Comparison of ENCODE assay signal across 1 cellular context in the genomic region with DNA sequence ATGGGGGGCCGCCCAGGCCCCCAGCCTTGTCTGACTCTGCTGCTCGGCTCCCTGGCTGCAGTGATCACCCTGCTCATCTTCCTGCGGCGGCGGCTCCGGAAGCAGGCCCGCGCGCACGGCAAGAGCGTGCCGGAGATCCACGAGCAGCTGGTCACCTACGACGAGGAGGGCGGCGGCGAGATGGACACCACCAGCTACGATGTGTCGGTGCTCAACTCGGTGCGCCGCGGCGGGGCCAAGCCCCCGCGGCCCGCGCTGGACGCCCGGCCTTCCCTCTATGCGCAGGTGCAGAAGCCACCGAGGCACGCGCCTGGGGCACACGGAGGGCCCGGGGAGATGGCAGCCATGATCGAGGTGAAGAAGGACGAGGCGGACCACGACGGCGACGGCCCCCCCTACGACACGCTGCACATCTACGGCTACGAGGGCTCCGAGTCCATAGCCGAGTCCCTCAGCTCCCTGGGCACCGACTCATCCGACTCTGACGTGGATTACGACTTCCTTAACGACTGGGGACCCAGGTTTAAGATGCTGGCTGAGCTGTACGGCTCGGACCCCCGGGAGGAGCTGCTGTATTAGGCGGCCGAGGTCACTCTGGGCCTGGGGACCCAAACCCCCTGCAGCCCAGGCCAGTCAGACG.
TF ChIP-seq lines count a peak whose summit lies in the region.

No MANE protein-coding gene starts in this region.

TF ChIP-seq in IMR-90, 13 proteins besides CTCF, POLR2A, EP300 and RAD21:
- TF ChIP-seq BHLHE40 (IDR thresholded peaks at IDR 0.05; ENCODE audit: low read depth, low read length) (no peak), MXI1 (IDR thresholded peaks at IDR 0.05; ENCODE audit: borderline replicate concordance, low read depth, low read length) (no peak), RFX5 (IDR thresholded peaks at IDR 0.05; ENCODE audit: low read depth, low read length) (no peak), CEBPB (IDR thresholded peaks at IDR 0.05; ENCODE audit: low read depth, low read length) (no peak), SMC3 (IDR thresholded peaks at IDR 0.05; ENCODE audit: low read depth, low read length) (no peak), MAZ (IDR thresholded peaks at IDR 0.05; ENCODE audit: borderline replicate concordance, low read depth, low read length) (no peak), RCOR1 (IDR thresholded peaks at IDR 0.05; ENCODE audit: insufficient replicate concordance, low read length) (no peak)
- TF ChIP-seq, protein P1, sequence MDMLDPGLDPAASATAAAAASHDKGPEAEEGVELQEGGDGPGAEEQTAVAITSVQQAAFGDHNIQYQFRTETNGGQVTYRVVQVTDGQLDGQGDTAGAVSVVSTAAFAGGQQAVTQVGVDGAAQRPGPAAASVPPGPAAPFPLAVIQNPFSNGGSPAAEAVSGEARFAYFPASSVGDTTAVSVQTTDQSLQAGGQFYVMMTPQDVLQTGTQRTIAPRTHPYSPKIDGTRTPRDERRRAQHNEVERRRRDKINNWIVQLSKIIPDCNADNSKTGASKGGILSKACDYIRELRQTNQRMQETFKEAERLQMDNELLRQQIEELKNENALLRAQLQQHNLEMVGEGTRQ (IDR thresholded peaks at IDR 0.05; ENCODE audit: low read depth, low read length), result no peak
TF ChIP-seq in IMR-90: peak in this region for 0.
